17 cellular contexts compared by ENCODE assay signal in genomic region chr2:236969075-236969474, GRCh38.
DNase-seq lines count a peak whose midpoint lies in the region; ATAC-seq and FAIRE-seq lines count a peak whose summit lies in the region.
"Had no signal": no experiment of that assay in that cellular context is flagged by ENCODE, and none has a peak within 500 bp of the region (broad histone marks: within the 10 kb centered on the region; RNA-seq: fewer than 3 reads in every experiment).

No MANE protein-coding gene starts in this region.

- FAIRE-seq in small intestine (lab: Jason Lieb, UNC): no peak
- FAIRE-seq: keratinocyte had no signal

- ATAC-seq in effector memory CD8-positive, alpha-beta T cell (replicated peaks): no peak
- ATAC-seq in GM19023 (IDR thresholded peaks at IDR 0.05; ENCODE audit: unreplicated experiment) (no peak), sciatic nerve (no peak)

- no peaks in the 10 kb centered on the region for H3K36me3 ChIP-seq in small intestine (ENCODE audit: control insufficient read depth in 2 of 2, insufficient read depth in 2 of 2, low read length in 2 of 2)
- H3K36me3 ChIP-seq: breast epithelium, vagina had no signal

- no peak for DNase-seq in activated CD4-positive, alpha-beta T cell treated with anti-CD3 and anti-CD28 coated beads, Interleukin-2, amount 10 ng/mL, durations not matched to agents 7 days and 5 days
- no peak for DNase-seq in activated CD4-positive, alpha-beta T cell treated with anti-CD3 and anti-CD28 coated beads for 1 hour
- DNase-seq in NCI-H2171 treated with DMSO at 0.1 percent for 48 hours (lab: John Stamatoyannopoulos, UW) (peak; percentile 79), small intestine (no peak), cerebellar cortex (ENCODE audit: low spot score) (no peak), sciatic nerve (ENCODE audit: low spot score) (no peak)
- no peak for DNase-seq in effector memory CD8-positive, alpha-beta T cell
- DNase-seq: activated naive CD4-positive, alpha-beta T cell treated with Interleukin-2 at 50 U/mL for 16 hours; effector CD4-positive, alpha-beta T cell; HCEC 1CT; NCI-H1105 had no signal

- peaks cover 38% of the 10 kb centered on the region for H3K4me1 Mint-ChIP-seq in activated CD4-positive, alpha-beta T cell treated with anti-CD3 and anti-CD28 coated beads, Interleukin-2, amount 10 ng/mL, durations not matched to agents 7 days and 5 days
- peaks cover 26 to 33% of the 10 kb centered on the region in 2 donors for H3K4me1 Mint-ChIP-seq in effector memory CD8-positive, alpha-beta T cell (ENCODE audit: low read depth in 2 of 2)

- H3K4me3 Mint-ChIP-seq in activated CD4-positive, alpha-beta T cell treated with anti-CD3 and anti-CD28 coated beads, Interleukin-2, amount 10 ng/mL, durations not matched to agents 7 days and 5 days: peak overlapping the region; percentile 62
- peak overlapping the region; percentile 67 to 76 for H3K4me3 Mint-ChIP-seq in effector memory CD8-positive, alpha-beta T cell

- CTCF ChIA-PET in activated CD4-positive, alpha-beta T cell treated with anti-CD3 and anti-CD28 coated beads, Interleukin-2, amount 10 ng/mL, durations not matched to agents 7 days and 5 days (lab: Charles Lee): no interaction called here

- POLR2A ChIA-PET in activated CD4-positive, alpha-beta T cell treated with anti-CD3 and anti-CD28 coated beads, Interleukin-2, amount 10 ng/mL, durations not matched to agents 7 days and 5 days (lab: Charles Lee): no interaction called here

- H3K4me1 ChIP-seq in small intestine (ENCODE audit: control insufficient read depth in 2 of 2, insufficient read depth in 1 of 2, low read depth in 1 of 2, low read length in 1 of 2): peaks cover 6 to 25% of the 10 kb centered on the region in 2 donors
- H3K4me1 ChIP-seq: breast epithelium had no signal

- H3K27me3 Mint-ChIP-seq in activated CD4-positive, alpha-beta T cell treated with anti-CD3 and anti-CD28 coated beads, Interleukin-2, amount 10 ng/mL, durations not matched to agents 7 days and 5 days: peaks cover 6% of the 10 kb centered on the region
- H3K27me3 Mint-ChIP-seq in effector memory CD8-positive, alpha-beta T cell: peaks cover 16 to 25% of the 10 kb centered on the region in 2 donors

- 69 to 92% (median 72%) methylated on average over 7 of the region's 7 CpGs for WGBS in small intestine, 3 donors

- no peaks in the 10 kb centered on the region for H3K9me3 Mint-ChIP-seq in activated CD4-positive, alpha-beta T cell treated with anti-CD3 and anti-CD28 coated beads, Interleukin-2, amount 10 ng/mL, durations not matched to agents 7 days and 5 days
- no peaks in the 10 kb centered on the region for H3K9me3 Mint-ChIP-seq in effector memory CD8-positive, alpha-beta T cell

- no peaks in the 10 kb centered on the region for H3K27me3 ChIP-seq in small intestine (ENCODE audit: control insufficient read depth in 2 of 2, insufficient read depth in 2 of 2, low read length in 2 of 2)
- H3K27me3 ChIP-seq: breast epithelium, vagina had no signal

- intact Hi-C loops in sciatic nerve (cut with DNase I): no loop called here

- peak overlapping the region; percentile 67 to 95 for H3K27ac ChIP-seq in small intestine (ENCODE audit: low read depth in 1 of 2, low read length in 1 of 2)
- H3K27ac ChIP-seq: KMS-11, RWPE1, vagina had no signal

- H3K9me3 ChIP-seq in small intestine (ENCODE audit: control insufficient read depth, low read depth): no peaks in the 10 kb centered on the region
- H3K9me3 ChIP-seq: breast epithelium, vagina had no signal

- H3K4me3 ChIP-seq in small intestine (ENCODE audit: low read depth in 1 of 2, low read length in 2 of 2): no peak overlapping the region
- H3K4me3 ChIP-seq: breast epithelium, vagina had no signal

- H3K27ac Mint-ChIP-seq in activated CD4-positive, alpha-beta T cell treated with anti-CD3 and anti-CD28 coated beads, Interleukin-2, amount 10 ng/mL, durations not matched to agents 7 days and 5 days: peak overlapping the region; percentile 94
- peak overlapping the region; percentile 90 to 95 for H3K27ac Mint-ChIP-seq in effector memory CD8-positive, alpha-beta T cell

- peaks cover 4% of the 10 kb centered on the region for H3K36me3 Mint-ChIP-seq in activated CD4-positive, alpha-beta T cell treated with anti-CD3 and anti-CD28 coated beads, Interleukin-2, amount 10 ng/mL, durations not matched to agents 7 days and 5 days (ENCODE audit: low read depth)
- peaks cover 12% of the 10 kb centered on the region for H3K36me3 Mint-ChIP-seq in effector memory CD8-positive, alpha-beta T cell (ENCODE audit: insufficient read depth)
